In the genomic region with DNA sequence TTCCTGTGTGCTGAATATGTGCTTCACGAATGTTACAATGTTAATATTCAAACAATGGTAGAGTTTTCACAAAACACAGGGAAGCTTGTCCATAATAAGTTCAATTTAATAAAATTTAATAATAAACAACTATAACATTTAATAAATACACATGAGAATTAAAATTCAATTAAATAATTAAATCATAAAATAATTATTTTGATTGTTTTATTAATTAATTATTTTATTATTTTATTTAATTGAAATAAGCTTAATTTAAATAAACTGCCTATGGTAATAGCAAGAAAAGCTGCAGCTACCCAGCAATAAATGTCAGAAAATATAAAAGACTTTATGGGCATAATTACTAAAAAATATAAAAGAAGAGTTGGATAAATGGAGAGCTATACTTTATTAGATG, we compare ENCODE assay signal across 32 cellular contexts.
"Had no signal": no experiment of that assay in that cellular context is flagged by ENCODE, and none has a peak within 500 bp of the region (broad histone marks: within the 10 kb centered on the region; RNA-seq: fewer than 3 reads in every experiment).

No MANE protein-coding gene starts in this region.

- H3K9me3 Mint-ChIP-seq: activated CD4-positive, alpha-beta memory T cell treated with anti-CD3 and anti-CD28 coated beads, Interleukin-2, amount 10 ng/mL, durations not matched to agents 7 days and 5 days; activated CD4-positive, alpha-beta T cell treated with anti-CD3 and anti-CD28 coated beads, Interleukin-2, amount 10 ng/mL, durations not matched to agents 7 days and 5 days; activated naive CD4-positive, alpha-beta T cell treated with anti-CD3 and anti-CD28 coated beads, Interleukin-2, amount 10 ng/mL, durations not matched to agents 7 days and 5 days; activated naive CD4-positive, alpha-beta T cell treated with anti-CD3 and anti-CD28 coated beads, Interleukin-2, amount 50 U/mL, for 72 hours; activated naive CD8-positive, alpha-beta T cell treated with anti-CD3 and anti-CD28 coated beads, Interleukin-2, amount 10 ng/mL, durations not matched to agents 7 days and 5 days; activated T-cell treated with anti-CD3 and anti-CD28 coated beads, Interleukin-2, amount 50 U/mL, for 24 hours; activated T-cell treated with anti-CD3 and anti-CD28 coated beads, Interleukin-2, amount 50 U/mL, for 72 hours; effector memory CD8-positive, alpha-beta T cell; T-helper 2 cell treated with Interferon-gamma antibody and Interleukin-4, amounts not matched to agents 5 μg/mL and 100 μg/mL, for 36 hours had no signal

- H3K36me3 ChIP-seq: ascending aorta, breast epithelium, cardiac muscle cell, esophagus squamous epithelium had no signal

- H3K4me1 ChIP-seq: ascending aorta, breast epithelium had no signal

- H3K4me3 Mint-ChIP-seq: activated CD4-positive, alpha-beta memory T cell treated with anti-CD3 and anti-CD28 coated beads, Interleukin-2, amount 10 ng/mL, durations not matched to agents 7 days and 5 days; activated CD4-positive, alpha-beta T cell treated with anti-CD3 and anti-CD28 coated beads, Interleukin-2, amount 10 ng/mL, durations not matched to agents 7 days and 5 days; activated naive CD4-positive, alpha-beta T cell treated with anti-CD3 and anti-CD28 coated beads, Interleukin-2, amount 10 ng/mL, durations not matched to agents 7 days and 5 days; activated naive CD8-positive, alpha-beta T cell treated with anti-CD3 and anti-CD28 coated beads, Interleukin-2, amount 10 ng/mL, durations not matched to agents 7 days and 5 days; activated T-cell treated with anti-CD3 and anti-CD28 coated beads, Interleukin-2, amount 50 U/mL, for 24 hours; activated T-cell treated with anti-CD3 and anti-CD28 coated beads, Interleukin-2, amount 50 U/mL, for 72 hours; brain; effector memory CD8-positive, alpha-beta T cell; T-helper 17 cell; T-helper 2 cell treated with Interferon-gamma antibody and Interleukin-4, amounts not matched to agents 5 μg/mL and 100 μg/mL, for 36 hours had no signal

- H3K4me1 Mint-ChIP-seq: activated CD4-positive, alpha-beta memory T cell treated with anti-CD3 and anti-CD28 coated beads, Interleukin-2, amount 10 ng/mL, durations not matched to agents 7 days and 5 days; activated CD4-positive, alpha-beta T cell treated with anti-CD3 and anti-CD28 coated beads, Interleukin-2, amount 10 ng/mL, durations not matched to agents 7 days and 5 days; activated naive CD4-positive, alpha-beta T cell treated with anti-CD3 and anti-CD28 coated beads, Interleukin-2, amount 10 ng/mL, durations not matched to agents 7 days and 5 days; activated naive CD8-positive, alpha-beta T cell treated with anti-CD3 and anti-CD28 coated beads, Interleukin-2, amount 10 ng/mL, durations not matched to agents 7 days and 5 days; T-helper 17 cell had no signal

- FAIRE-seq: endothelial cell of umbilical vein had no signal

- H3K27me3 Mint-ChIP-seq: activated CD4-positive, alpha-beta memory T cell treated with anti-CD3 and anti-CD28 coated beads, Interleukin-2, amount 10 ng/mL, durations not matched to agents 7 days and 5 days; activated CD4-positive, alpha-beta T cell treated with anti-CD3 and anti-CD28 coated beads, Interleukin-2, amount 10 ng/mL, durations not matched to agents 7 days and 5 days; activated naive CD4-positive, alpha-beta T cell treated with anti-CD3 and anti-CD28 coated beads, Interleukin-2, amount 10 ng/mL, durations not matched to agents 7 days and 5 days; activated naive CD8-positive, alpha-beta T cell treated with anti-CD3 and anti-CD28 coated beads, Interleukin-2, amount 10 ng/mL, durations not matched to agents 7 days and 5 days; activated T-cell treated with anti-CD3 and anti-CD28 coated beads, Interleukin-2, amount 50 U/mL, for 24 hours; brain; effector memory CD8-positive, alpha-beta T cell had no signal

- H3K4me3 ChIP-seq: ascending aorta, breast epithelium, cardiac muscle cell, esophagus squamous epithelium had no signal

- H3K27ac Mint-ChIP-seq: activated CD4-positive, alpha-beta memory T cell treated with anti-CD3 and anti-CD28 coated beads, Interleukin-2, amount 10 ng/mL, durations not matched to agents 7 days and 5 days; activated CD4-positive, alpha-beta T cell treated with anti-CD3 and anti-CD28 coated beads, Interleukin-2, amount 10 ng/mL, durations not matched to agents 7 days and 5 days; activated naive CD4-positive, alpha-beta T cell treated with anti-CD3 and anti-CD28 coated beads, Interleukin-2, amount 10 ng/mL, durations not matched to agents 7 days and 5 days; activated naive CD4-positive, alpha-beta T cell treated with anti-CD3 and anti-CD28 coated beads, Interleukin-2, amount 50 U/mL, for 72 hours; activated naive CD8-positive, alpha-beta T cell treated with anti-CD3 and anti-CD28 coated beads, Interleukin-2, amount 10 ng/mL, durations not matched to agents 7 days and 5 days; activated T-cell treated with anti-CD3 and anti-CD28 coated beads, Interleukin-2, amount 50 U/mL, for 24 hours; activated T-cell treated with anti-CD3 and anti-CD28 coated beads, Interleukin-2, amount 50 U/mL, for 72 hours; brain; effector memory CD8-positive, alpha-beta T cell; T-helper 17 cell; T-helper 2 cell treated with Interferon-gamma antibody and Interleukin-4, amounts not matched to agents 5 μg/mL and 100 μg/mL, for 36 hours had no signal

- ATAC-seq: activated naive CD4-positive, alpha-beta T cell treated with anti-CD3 and anti-CD28 coated beads, Interleukin-2, amount 50 U/mL, for 72 hours; activated T-cell treated with anti-CD3 and anti-CD28 coated beads, Interleukin-2, amount 50 U/mL, for 72 hours; effector memory CD8-positive, alpha-beta T cell; T-helper 17 cell had no signal

- H3K27ac ChIP-seq: ascending aorta, breast epithelium, cardiac muscle cell, epithelial cell of prostate, esophagus squamous epithelium had no signal

- H3K9me3 ChIP-seq: ascending aorta, breast epithelium, esophagus squamous epithelium had no signal

- DNase-seq: activated CD4-positive, alpha-beta memory T cell treated with anti-CD3 and anti-CD28 coated beads, Interleukin-2, amount 10 ng/mL, durations not matched to agents 7 days and 5 days; activated CD4-positive, alpha-beta T cell treated with anti-CD3 and anti-CD28 coated beads for 1 hour; activated CD4-positive, alpha-beta T cell treated with anti-CD3 and anti-CD28 coated beads for 4 hours; activated CD4-positive, alpha-beta T cell treated with anti-CD3 and anti-CD28 coated beads, Interleukin-2, amount 10 ng/mL, durations not matched to agents 7 days and 5 days; activated CD4-positive, alpha-beta T cell treated with anti-CD3 and anti-CD28 coated beads, Interleukin-2, amount 50 U/mL, for 4 hours; activated CD8-positive, alpha-beta memory T cell treated with anti-CD3 and anti-CD28 coated beads, Interleukin-2, amount 50 U/mL, for 48 hours; activated gamma-delta T cell; activated naive CD4-positive, alpha-beta T cell; activated naive CD4-positive, alpha-beta T cell treated with anti-CD3 and anti-CD28 coated beads, Interleukin-2, amount 10 ng/mL, durations not matched to agents 7 days and 5 days; activated naive CD8-positive, alpha-beta T cell treated with anti-CD3 and anti-CD28 coated beads, Interleukin-2, amount 10 ng/mL, durations not matched to agents 7 days and 5 days; activated T-cell treated with anti-CD3 and anti-CD28 coated beads for 4 hours; activated T-cell treated with anti-CD3 and anti-CD28 coated beads, Interleukin-2, amount 50 U/mL, for 24 hours; activated T-cell treated with anti-CD3 and anti-CD28 coated beads, Interleukin-2, amount 50 U/mL, for 72 hours; central memory CD4-positive, alpha-beta T cell; cerebellar nuclear complex; cortex of kidney; dermis blood vessel endothelial cell; effector CD4-positive, alpha-beta T cell; effector memory CD8-positive, alpha-beta T cell; esophagus squamous epithelium; head of caudate nucleus; T-helper 1 cell; T-helper 17 cell; T1000 had no signal

- H3K27me3 ChIP-seq: ascending aorta, breast epithelium, cardiac muscle cell, esophagus squamous epithelium had no signal

- H3K36me3 Mint-ChIP-seq: activated naive CD4-positive, alpha-beta T cell treated with anti-CD3 and anti-CD28 coated beads, Interleukin-2, amount 10 ng/mL, durations not matched to agents 7 days and 5 days; activated naive CD4-positive, alpha-beta T cell treated with anti-CD3 and anti-CD28 coated beads, Interleukin-2, amount 50 U/mL, for 72 hours; activated naive CD8-positive, alpha-beta T cell treated with anti-CD3 and anti-CD28 coated beads, Interleukin-2, amount 10 ng/mL, durations not matched to agents 7 days and 5 days; brain had no signal
